Comparison of ENCODE assay signal across 8 cellular contexts in the genomic region with DNA sequence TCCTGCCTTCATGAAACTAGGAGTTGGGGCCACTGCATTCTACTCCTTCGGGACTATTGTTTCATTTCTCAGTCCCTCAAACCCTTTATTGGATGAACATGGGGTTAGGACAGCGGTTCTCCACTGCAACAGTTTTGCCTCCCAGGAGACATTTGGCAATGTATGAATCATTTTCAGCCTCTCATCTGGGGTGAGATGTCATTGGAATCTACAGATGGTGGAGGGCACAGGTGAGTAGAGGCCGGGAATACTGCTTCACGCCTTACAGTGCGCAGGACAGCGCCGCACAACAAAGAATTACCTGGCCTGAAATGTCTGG. TPM values are rescaled to one million over a fixed set of nuclear protein-coding genes. Genes with fewer than 3 reads are reported as not detected.
DNase-seq lines count a peak whose midpoint lies in the region; ATAC-seq, FAIRE-seq and TF ChIP-seq lines count a peak whose summit lies in the region.

No MANE protein-coding gene starts in this region.

- H4K20me1 ChIP-seq in BLaER1: peaks cover 18% of the 10 kb centered on the region; the same call in 1 of the 2 replicates
- no peaks in the 10 kb centered on the region for H4K20me1 ChIP-seq in OCI-LY1 (ENCODE audit: insufficient read depth, low read length)
- H4K20me1 ChIP-seq in neural cell (ENCODE audit: insufficient read depth): no peaks in the 10 kb centered on the region

- H3F3A ChIP-seq in OCI-LY1 (ENCODE audit: insufficient read depth, low read length) (peaks cover 5% of the 10 kb centered on the region; the same call in 1 of the 2 replicates), neural cell (ENCODE audit: insufficient read depth, low read length, poor library complexity, severe bottlenecking) (no peaks in the 10 kb centered on the region)

- peaks cover 18% of the 10 kb centered on the region for H3K79me2 ChIP-seq in OCI-LY1 (ENCODE audit: insufficient read depth, low read length)
- peaks cover 11% of the 10 kb centered on the region for H3K79me2 ChIP-seq in neural cell (replicated peaks; ENCODE audit: insufficient read depth, low read length)

- no peak for FAIRE-seq in RCC 7860 (lab: Jason Lieb, UNC)

- H3K4me1 ChIP-seq in BLaER1 (peaks cover 34% of the 10 kb centered on the region), OCI-LY1 (ENCODE audit: insufficient read depth, low read length, severe bottlenecking) (peaks cover 29% of the 10 kb centered on the region)
- H3K4me1 ChIP-seq in effector memory CD4-positive, alpha-beta T cell (ENCODE audit: control insufficient read depth, insufficient read depth, low read length, poor library complexity, severe bottlenecking): peaks cover 12% of the 10 kb centered on the region

- no peak for ATAC-seq in GM19324 (IDR thresholded peaks at IDR 0.05; ENCODE audit: low FRiP score, unreplicated experiment)
- ATAC-seq in left lobe of liver: no peak

- no peaks in the 10 kb centered on the region for H3K27me3 ChIP-seq in BLaER1
- H3K27me3 ChIP-seq in OCI-LY1 (ENCODE audit: insufficient read depth, low read length): no peaks in the 10 kb centered on the region
- H3K27me3 ChIP-seq in effector memory CD4-positive, alpha-beta T cell (replicated peaks; ENCODE audit: control insufficient read depth, insufficient read depth, low read length, poor library complexity, severe bottlenecking): no peaks in the 10 kb centered on the region
- no peaks in the 10 kb centered on the region for H3K27me3 ChIP-seq in neural cell (ENCODE audit: insufficient read depth, low read depth, low read length)

- H3K36me3 ChIP-seq in BLaER1 (no peaks in the 10 kb centered on the region), OCI-LY1 (ENCODE audit: insufficient read depth, low read length) (no peaks in the 10 kb centered on the region), neural cell (ENCODE audit: insufficient read depth, low read length) (no peaks in the 10 kb centered on the region)
- H3K36me3 ChIP-seq in effector memory CD4-positive, alpha-beta T cell (ENCODE audit: control insufficient read depth, insufficient read depth, low read length): no peaks in the 10 kb centered on the region

- H3K9me2 ChIP-seq in OCI-LY1 (ENCODE audit: low read depth, low read length) (no peaks in the 10 kb centered on the region), neural cell (ENCODE audit: insufficient read depth, low read length) (no peaks in the 10 kb centered on the region)

- TF ChIP-seq EP300 in neural cell (conservative IDR thresholded peaks at IDR 0.05; ENCODE audit: poor library complexity, severe bottlenecking): no peak

- peak overlapping the region; percentile 76; the same call in 1 of the 2 replicates for H2AFZ ChIP-seq in OCI-LY1 (ENCODE audit: low read length)
- peak overlapping the region; percentile 51 for H2AFZ ChIP-seq in neural cell (ENCODE audit: low read depth, low read length)

- DNase-seq in effector memory CD4-positive, alpha-beta T cell: no peak
- no peak for DNase-seq in RCC 7860 (ENCODE audit: low spot score)
- DNase-seq in Kasumi-1 (lab: John Stamatoyannopoulos, UW): no peak
- no peak for DNase-seq in left lobe of liver (ENCODE audit: low spot score)

- TF ChIP-seq RAD21 in neural cell (conservative IDR thresholded peaks at IDR 0.05): no peak

- H3K9ac ChIP-seq in BLaER1 (no peak overlapping the region), OCI-LY1 (ENCODE audit: low read length) (no peak overlapping the region), neural cell (ENCODE audit: low read length) (peak overlapping the region; percentile 71)

- peaks cover 13% of the 10 kb centered on the region for H3K9me3 ChIP-seq in BLaER1
- H3K9me3 ChIP-seq in OCI-LY1 (ENCODE audit: low read length): no peaks in the 10 kb centered on the region
- no peaks in the 10 kb centered on the region for H3K9me3 ChIP-seq in effector memory CD4-positive, alpha-beta T cell (ENCODE audit: control insufficient read depth, low read length)
- H3K9me3 ChIP-seq in neural cell (ENCODE audit: low read length): no peaks in the 10 kb centered on the region

- H3K4me2 ChIP-seq in BLaER1 (peak overlapping the region; percentile 65), OCI-LY1 (ENCODE audit: low read length) (peak overlapping the region; percentile 69), neural cell (ENCODE audit: low read length) (peak overlapping the region; percentile 30)

- H3K27ac ChIP-seq in BLaER1 (no peak overlapping the region; the same call in 1 of the 2 replicates), OCI-LY1 (ENCODE audit: low read depth, low read length, poor library complexity, severe bottlenecking) (no peak overlapping the region), neural cell (ENCODE audit: low read length) (no peak overlapping the region)
- peak overlapping the region; percentile 49 for H3K27ac ChIP-seq in effector memory CD4-positive, alpha-beta T cell (ENCODE audit: insufficient read depth, low read length, poor library complexity, severe bottlenecking)

- H3K4me3 ChIP-seq in BLaER1 (peak overlapping the region; percentile 80), OCI-LY1 (ENCODE audit: low read depth, low read length, poor library complexity, severe bottlenecking) (peak overlapping the region; percentile 72), neural cell (ENCODE audit: low read length) (peak overlapping the region; percentile 94)
- peak overlapping the region; percentile 85 for H3K4me3 ChIP-seq in effector memory CD4-positive, alpha-beta T cell (ENCODE audit: insufficient read depth, low read depth, low read length, poor library complexity, severe bottlenecking)

- TF ChIP-seq CTCF in OCI-LY1 (IDR thresholded peaks at IDR 0.05; ENCODE audit: low read length) (no peak), neural cell (IDR thresholded peaks at IDR 0.05; ENCODE audit: poor library complexity, severe bottlenecking) (no peak)

TF ChIP-seq in neural cell, 6 proteins besides CTCF, POLR2A, EP300 and RAD21:
- TF ChIP-seq MXI1 (conservative IDR thresholded peaks at IDR 0.05; ENCODE audit: poor library complexity, severe bottlenecking) (no peak), POLR2AphosphoS5 (IDR thresholded peaks at IDR 0.05) (no peak), SMC3 (conservative IDR thresholded peaks at IDR 0.05; ENCODE audit: poor library complexity) (no peak), EZH2 (IDR thresholded peaks at IDR 0.05; ENCODE audit: borderline replicate concordance, insufficient read depth, low read length, poor library complexity, severe bottlenecking) (no peak), TAF1 (IDR thresholded peaks at IDR 0.05; ENCODE audit: low read depth) (no peak)
- TF ChIP-seq, protein P1, sequence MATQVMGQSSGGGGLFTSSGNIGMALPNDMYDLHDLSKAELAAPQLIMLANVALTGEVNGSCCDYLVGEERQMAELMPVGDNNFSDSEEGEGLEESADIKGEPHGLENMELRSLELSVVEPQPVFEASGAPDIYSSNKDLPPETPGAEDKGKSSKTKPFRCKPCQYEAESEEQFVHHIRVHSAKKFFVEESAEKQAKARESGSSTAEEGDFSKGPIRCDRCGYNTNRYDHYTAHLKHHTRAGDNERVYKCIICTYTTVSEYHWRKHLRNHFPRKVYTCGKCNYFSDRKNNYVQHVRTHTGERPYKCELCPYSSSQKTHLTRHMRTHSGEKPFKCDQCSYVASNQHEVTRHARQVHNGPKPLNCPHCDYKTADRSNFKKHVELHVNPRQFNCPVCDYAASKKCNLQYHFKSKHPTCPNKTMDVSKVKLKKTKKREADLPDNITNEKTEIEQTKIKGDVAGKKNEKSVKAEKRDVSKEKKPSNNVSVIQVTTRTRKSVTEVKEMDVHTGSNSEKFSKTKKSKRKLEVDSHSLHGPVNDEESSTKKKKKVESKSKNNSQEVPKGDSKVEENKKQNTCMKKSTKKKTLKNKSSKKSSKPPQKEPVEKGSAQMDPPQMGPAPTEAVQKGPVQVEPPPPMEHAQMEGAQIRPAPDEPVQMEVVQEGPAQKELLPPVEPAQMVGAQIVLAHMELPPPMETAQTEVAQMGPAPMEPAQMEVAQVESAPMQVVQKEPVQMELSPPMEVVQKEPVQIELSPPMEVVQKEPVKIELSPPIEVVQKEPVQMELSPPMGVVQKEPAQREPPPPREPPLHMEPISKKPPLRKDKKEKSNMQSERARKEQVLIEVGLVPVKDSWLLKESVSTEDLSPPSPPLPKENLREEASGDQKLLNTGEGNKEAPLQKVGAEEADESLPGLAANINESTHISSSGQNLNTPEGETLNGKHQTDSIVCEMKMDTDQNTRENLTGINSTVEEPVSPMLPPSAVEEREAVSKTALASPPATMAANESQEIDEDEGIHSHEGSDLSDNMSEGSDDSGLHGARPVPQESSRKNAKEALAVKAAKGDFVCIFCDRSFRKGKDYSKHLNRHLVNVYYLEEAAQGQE (IDR thresholded peaks at IDR 0.05; ENCODE audit: borderline replicate concordance): no peak

RNA-seq across cellular contexts. Expression of gene GNPNAT1, which starts 0.6 kb away (rescaled TPM):
- polyA plus RNA-seq in neural cell: 9.1 and 10.1 TPM in 2 replicates
- polyA minus RNA-seq in neural cell: 14.9 and 15.2 TPM in 2 replicates
- 36.7 TPM for total RNA-seq in left lobe of liver
